Comparison of ENCODE assay signal across 1 cellular context in the genomic region with DNA sequence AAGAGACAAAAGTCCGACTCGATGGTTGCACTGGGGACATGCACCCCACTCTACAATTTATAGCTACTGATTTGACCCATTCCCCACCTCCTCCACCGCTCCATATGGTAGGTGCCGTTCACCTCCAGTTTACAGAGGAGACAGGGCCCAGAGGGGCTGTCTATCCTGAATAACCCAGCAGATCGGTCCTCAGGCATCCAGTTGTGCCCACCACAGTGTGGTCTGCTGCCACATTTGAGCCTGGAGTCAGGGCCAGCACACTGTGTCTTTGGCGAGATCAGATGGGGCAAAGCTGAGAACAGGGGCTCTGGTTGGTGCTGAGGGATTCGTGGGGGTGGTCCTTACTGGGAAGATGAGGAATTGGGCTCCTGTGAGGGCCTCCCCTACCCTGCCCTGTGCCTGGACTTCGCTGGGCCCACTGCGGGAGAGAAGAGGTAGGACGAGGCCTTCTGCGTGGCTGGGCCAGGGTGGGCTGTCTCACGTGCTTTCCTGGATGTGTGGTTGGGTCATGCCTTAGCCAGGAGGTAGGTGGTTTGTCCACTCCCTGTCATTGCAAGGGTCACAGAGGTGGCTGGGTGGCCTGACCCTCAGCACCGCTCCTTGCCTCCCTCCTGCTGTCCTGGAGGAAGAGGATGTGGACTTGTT.
TF ChIP-seq lines count a peak whose summit lies in the region.

No MANE protein-coding gene starts in this region.

TF ChIP-seq in GM23338, 12 proteins besides CTCF, POLR2A, EP300 and RAD21 (continued from another document):
- TF ChIP-seq, protein P1, sequence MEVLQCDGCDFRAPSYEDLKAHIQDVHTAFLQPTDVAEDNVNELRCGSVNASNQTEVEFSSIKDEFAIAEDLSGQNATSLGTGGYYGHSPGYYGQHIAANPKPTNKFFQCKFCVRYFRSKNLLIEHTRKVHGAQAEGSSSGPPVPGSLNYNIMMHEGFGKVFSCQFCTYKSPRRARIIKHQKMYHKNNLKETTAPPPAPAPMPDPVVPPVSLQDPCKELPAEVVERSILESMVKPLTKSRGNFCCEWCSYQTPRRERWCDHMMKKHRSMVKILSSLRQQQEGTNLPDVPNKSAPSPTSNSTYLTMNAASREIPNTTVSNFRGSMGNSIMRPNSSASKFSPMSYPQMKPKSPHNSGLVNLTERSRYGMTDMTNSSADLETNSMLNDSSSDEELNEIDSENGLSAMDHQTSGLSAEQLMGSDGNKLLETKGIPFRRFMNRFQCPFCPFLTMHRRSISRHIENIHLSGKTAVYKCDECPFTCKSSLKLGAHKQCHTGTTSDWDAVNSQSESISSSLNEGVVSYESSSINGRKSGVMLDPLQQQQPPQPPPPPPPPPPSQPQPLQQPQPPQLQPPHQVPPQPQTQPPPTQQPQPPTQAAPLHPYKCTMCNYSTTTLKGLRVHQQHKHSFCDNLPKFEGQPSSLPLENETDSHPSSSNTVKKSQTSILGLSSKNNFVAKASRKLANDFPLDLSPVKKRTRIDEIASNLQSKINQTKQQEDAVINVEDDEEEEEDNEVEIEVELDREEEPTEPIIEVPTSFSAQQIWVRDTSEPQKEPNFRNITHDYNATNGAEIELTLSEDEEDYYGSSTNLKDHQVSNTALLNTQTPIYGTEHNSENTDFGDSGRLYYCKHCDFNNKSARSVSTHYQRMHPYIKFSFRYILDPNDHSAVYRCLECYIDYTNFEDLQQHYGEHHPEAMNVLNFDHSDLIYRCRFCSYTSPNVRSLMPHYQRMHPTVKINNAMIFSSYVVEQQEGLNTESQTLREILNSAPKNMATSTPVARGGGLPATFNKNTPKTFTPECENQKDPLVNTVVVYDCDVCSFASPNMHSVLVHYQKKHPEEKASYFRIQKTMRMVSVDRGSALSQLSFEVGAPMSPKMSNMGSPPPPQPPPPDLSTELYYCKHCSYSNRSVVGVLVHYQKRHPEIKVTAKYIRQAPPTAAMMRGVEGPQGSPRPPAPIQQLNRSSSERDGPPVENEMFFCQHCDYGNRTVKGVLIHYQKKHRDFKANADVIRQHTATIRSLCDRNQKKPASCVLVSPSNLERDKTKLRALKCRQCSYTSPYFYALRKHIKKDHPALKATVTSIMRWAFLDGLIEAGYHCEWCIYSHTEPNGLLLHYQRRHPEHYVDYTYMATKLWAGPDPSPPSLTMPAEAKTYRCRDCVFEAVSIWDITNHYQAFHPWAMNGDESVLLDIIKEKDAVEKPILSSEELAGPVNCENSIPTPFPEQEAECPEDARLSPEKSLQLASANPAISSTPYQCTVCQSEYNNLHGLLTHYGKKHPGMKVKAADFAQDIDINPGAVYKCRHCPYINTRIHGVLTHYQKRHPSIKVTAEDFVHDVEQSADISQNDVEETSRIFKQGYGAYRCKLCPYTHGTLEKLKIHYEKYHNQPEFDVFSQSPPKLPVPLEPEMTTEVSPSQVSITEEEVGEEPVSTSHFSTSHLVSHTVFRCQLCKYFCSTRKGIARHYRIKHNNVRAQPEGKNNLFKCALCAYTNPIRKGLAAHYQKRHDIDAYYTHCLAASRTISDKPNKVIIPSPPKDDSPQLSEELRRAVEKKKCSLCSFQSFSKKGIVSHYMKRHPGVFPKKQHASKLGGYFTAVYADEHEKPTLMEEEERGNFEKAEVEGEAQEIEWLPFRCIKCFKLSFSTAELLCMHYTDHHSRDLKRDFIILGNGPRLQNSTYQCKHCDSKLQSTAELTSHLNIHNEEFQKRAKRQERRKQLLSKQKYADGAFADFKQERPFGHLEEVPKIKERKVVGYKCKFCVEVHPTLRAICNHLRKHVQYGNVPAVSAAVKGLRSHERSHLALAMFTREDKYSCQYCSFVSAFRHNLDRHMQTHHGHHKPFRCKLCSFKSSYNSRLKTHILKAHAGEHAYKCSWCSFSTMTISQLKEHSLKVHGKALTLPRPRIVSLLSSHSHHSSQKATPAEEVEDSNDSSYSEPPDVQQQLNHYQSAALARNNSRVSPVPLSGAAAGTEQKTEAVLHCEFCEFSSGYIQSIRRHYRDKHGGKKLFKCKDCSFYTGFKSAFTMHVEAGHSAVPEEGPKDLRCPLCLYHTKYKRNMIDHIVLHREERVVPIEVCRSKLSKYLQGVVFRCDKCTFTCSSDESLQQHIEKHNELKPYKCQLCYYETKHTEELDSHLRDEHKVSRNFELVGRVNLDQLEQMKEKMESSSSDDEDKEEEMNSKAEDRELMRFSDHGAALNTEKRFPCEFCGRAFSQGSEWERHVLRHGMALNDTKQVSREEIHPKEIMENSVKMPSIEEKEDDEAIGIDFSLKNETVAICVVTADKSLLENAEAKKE (CRISPR knock-in tag; IDR thresholded peaks at IDR 0.05) = no peak
- TF ChIP-seq, protein P2, sequence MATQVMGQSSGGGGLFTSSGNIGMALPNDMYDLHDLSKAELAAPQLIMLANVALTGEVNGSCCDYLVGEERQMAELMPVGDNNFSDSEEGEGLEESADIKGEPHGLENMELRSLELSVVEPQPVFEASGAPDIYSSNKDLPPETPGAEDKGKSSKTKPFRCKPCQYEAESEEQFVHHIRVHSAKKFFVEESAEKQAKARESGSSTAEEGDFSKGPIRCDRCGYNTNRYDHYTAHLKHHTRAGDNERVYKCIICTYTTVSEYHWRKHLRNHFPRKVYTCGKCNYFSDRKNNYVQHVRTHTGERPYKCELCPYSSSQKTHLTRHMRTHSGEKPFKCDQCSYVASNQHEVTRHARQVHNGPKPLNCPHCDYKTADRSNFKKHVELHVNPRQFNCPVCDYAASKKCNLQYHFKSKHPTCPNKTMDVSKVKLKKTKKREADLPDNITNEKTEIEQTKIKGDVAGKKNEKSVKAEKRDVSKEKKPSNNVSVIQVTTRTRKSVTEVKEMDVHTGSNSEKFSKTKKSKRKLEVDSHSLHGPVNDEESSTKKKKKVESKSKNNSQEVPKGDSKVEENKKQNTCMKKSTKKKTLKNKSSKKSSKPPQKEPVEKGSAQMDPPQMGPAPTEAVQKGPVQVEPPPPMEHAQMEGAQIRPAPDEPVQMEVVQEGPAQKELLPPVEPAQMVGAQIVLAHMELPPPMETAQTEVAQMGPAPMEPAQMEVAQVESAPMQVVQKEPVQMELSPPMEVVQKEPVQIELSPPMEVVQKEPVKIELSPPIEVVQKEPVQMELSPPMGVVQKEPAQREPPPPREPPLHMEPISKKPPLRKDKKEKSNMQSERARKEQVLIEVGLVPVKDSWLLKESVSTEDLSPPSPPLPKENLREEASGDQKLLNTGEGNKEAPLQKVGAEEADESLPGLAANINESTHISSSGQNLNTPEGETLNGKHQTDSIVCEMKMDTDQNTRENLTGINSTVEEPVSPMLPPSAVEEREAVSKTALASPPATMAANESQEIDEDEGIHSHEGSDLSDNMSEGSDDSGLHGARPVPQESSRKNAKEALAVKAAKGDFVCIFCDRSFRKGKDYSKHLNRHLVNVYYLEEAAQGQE (IDR thresholded peaks at IDR 0.05; ENCODE audit: unreplicated experiment) = no peak
- TF ChIP-seq NANOG (IDR thresholded peaks at IDR 0.05; ENCODE audit: borderline replicate concordance) (no peak), EZH2phosphoT487 (IDR thresholded peaks at IDR 0.05; ENCODE audit: unreplicated experiment) (no peak), ZNF331 (CRISPR knock-in tag; IDR thresholded peaks at IDR 0.05; ENCODE audit: low read depth) (no peak)
